In the genomic region with DNA sequence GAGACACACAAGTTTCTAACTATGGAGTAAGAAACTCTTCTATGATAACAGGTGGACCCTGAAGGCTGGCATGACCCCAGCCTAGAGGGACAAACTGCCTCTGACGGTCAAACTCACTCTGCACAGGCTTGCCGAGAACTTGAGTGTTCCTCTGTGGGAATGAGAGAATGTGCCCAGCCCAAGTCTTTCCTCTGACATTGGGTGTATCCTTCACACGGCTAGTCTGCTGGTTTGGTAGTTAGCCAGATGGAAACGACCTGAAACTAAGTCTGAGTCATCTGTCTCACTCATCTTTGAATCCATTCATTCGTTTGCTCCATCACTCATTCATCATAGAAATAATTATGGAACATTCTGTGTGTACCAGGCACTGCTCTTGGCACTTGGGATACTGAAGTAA, we compare ENCODE assay signal across 24 cellular contexts.
DNase-seq lines count a peak whose midpoint lies in the region; ATAC-seq, FAIRE-seq and TF ChIP-seq lines count a peak whose summit lies in the region.
"Had no signal": no experiment of that assay in that cellular context is flagged by ENCODE, and none has a peak within 500 bp of the region (broad histone marks: within the 10 kb centered on the region; RNA-seq: fewer than 3 reads in every experiment).

No MANE protein-coding gene starts in this region.

- H3K27ac Mint-ChIP-seq in astrocyte (ENCODE audit: unreplicated experiment), result no peak overlapping the region
- H3K27ac Mint-ChIP-seq in activated CD8-positive, alpha-beta T cell treated with anti-CD3 and anti-CD28 coated beads, Interleukin-2, amount 10 ng/mL, durations not matched to agents 7 days and 5 days, result no peak overlapping the region
- H3K27ac Mint-ChIP-seq: CD8-positive, alpha-beta memory T cell; H9; HFFc6 had no signal

- no peak for TF ChIP-seq CTCF in astrocyte (IDR thresholded peaks at IDR 0.05; ENCODE audit: insufficient read depth, low read depth, low read length)
- no peak for TF ChIP-seq CTCF in fibroblast of the aortic adventitia (IDR thresholded peaks at IDR 0.05; ENCODE audit: insufficient read depth, low read length)
- TF ChIP-seq CTCF in BE2C (IDR thresholded peaks at IDR 0.05; ENCODE audit: low read depth, low read length), result no peak

- peaks cover 10% of the 10 kb centered on the region for H3K4me1 Mint-ChIP-seq in astrocyte (ENCODE audit: low read depth, unreplicated experiment)
- H3K4me1 Mint-ChIP-seq in activated CD8-positive, alpha-beta T cell treated with anti-CD3 and anti-CD28 coated beads, Interleukin-2, amount 10 ng/mL, durations not matched to agents 7 days and 5 days (ENCODE audit: low read depth), result no peaks in the 10 kb centered on the region

- peaks cover 7% of the 10 kb centered on the region for H3K4me1 ChIP-seq in astrocyte (ENCODE audit: insufficient read depth, low read length)
- no peaks in the 10 kb centered on the region for H3K4me1 ChIP-seq in BE2C

- H3K27me3 ChIP-seq in astrocyte (ENCODE audit: insufficient read depth, low read length) (no peaks in the 10 kb centered on the region), BE2C (no peaks in the 10 kb centered on the region)

- no peak overlapping the region for H3K4me3 Mint-ChIP-seq in astrocyte (ENCODE audit: unreplicated experiment)
- H3K4me3 Mint-ChIP-seq in activated CD8-positive, alpha-beta T cell treated with anti-CD3 and anti-CD28 coated beads, Interleukin-2, amount 10 ng/mL, durations not matched to agents 7 days and 5 days, result no peak overlapping the region
- H3K4me3 Mint-ChIP-seq: CD8-positive, alpha-beta memory T cell; H9; HFFc6 had no signal

- H4K20me1 ChIP-seq in astrocyte (ENCODE audit: insufficient read depth, low read length), result no peaks in the 10 kb centered on the region

- H2AFZ ChIP-seq in astrocyte (ENCODE audit: low read depth, low read length), result no peak overlapping the region

- POLR2A ChIA-PET in activated CD8-positive, alpha-beta T cell treated with anti-CD3 and anti-CD28 coated beads, Interleukin-2, amount 10 ng/mL, durations not matched to agents 7 days and 5 days (lab: Charles Lee), result no interaction called here

- DNase-seq in EH (ENCODE audit: low read depth) (peak; percentile 9), astrocyte (ENCODE audit: low read depth) (peak; percentile 12), fibroblast of the aortic adventitia (ENCODE audit: low read depth) (peak; percentile 39), renal cortical epithelial cell (ENCODE audit: low read depth) (peak; percentile 19), BE2C (no peak), A172 (ENCODE audit: low spot score) (no peak)
- no peak for DNase-seq in activated CD8-positive, alpha-beta T cell treated with anti-CD3 and anti-CD28 coated beads, Interleukin-2, amount 10 ng/mL, durations not matched to agents 7 days and 5 days
- DNase-seq: AML-193; Calu3; CD8-positive, alpha-beta memory T cell; EL; GF-D8; H9; HFFc6; KG1; NCI-H1105 treated with DMSO at 0.1 percent for 48 hours; NCI-H2029 treated with DMSO at 0.1 percent for 48 hours; NCI-H226; NCI-H510A treated with DMSO at 0.1 percent for 48 hours; NCI-H748 treated with DMSO at 0.1 percent for 48 hours had no signal

- ATAC-seq in GM18520 (IDR thresholded peaks at IDR 0.05; ENCODE audit: unreplicated experiment), result no peak
- no peak for ATAC-seq in activated CD8-positive, alpha-beta T cell treated with anti-CD3 and anti-CD28 coated beads, Interleukin-2, amount 10 ng/mL, durations not matched to agents 7 days and 5 days

- no peak overlapping the region for H3K4me2 ChIP-seq in astrocyte (ENCODE audit: low read length)

- no peaks in the 10 kb centered on the region for H3K36me3 ChIP-seq in astrocyte (ENCODE audit: insufficient read depth, low read length)
- no peaks in the 10 kb centered on the region for H3K36me3 ChIP-seq in BE2C

- H3K9ac ChIP-seq in astrocyte (ENCODE audit: low read length), result no peak overlapping the region

- H3K4me3 ChIP-seq in astrocyte (ENCODE audit: insufficient read depth, low read depth, low read length), result no peak overlapping the region
- no peak overlapping the region for H3K4me3 ChIP-seq in fibroblast of the aortic adventitia (ENCODE audit: low read depth, low read length)
- H3K4me3 ChIP-seq in BE2C (ENCODE audit: low read depth, low read length), result no peak overlapping the region

- peaks cover 9% of the 10 kb centered on the region for H3K27me3 Mint-ChIP-seq in astrocyte (ENCODE audit: low read depth, unreplicated experiment)
- H3K27me3 Mint-ChIP-seq in activated CD8-positive, alpha-beta T cell treated with anti-CD3 and anti-CD28 coated beads, Interleukin-2, amount 10 ng/mL, durations not matched to agents 7 days and 5 days (ENCODE audit: low read depth), result peaks cover 5% of the 10 kb centered on the region

- CTCF ChIA-PET in activated CD8-positive, alpha-beta T cell treated with anti-CD3 and anti-CD28 coated beads, Interleukin-2, amount 10 ng/mL, durations not matched to agents 7 days and 5 days (lab: Charles Lee), result no interaction called here

- FAIRE-seq in astrocyte (lab: Jason Lieb, UNC), result no peak
- FAIRE-seq: RCC 7860 had no signal

- no peak overlapping the region for H3K27ac ChIP-seq in astrocyte (ENCODE audit: low read depth, low read length)
- H3K27ac ChIP-seq: C4-2B, HL-60 had no signal

- H3K9me3 ChIP-seq in astrocyte (ENCODE audit: insufficient read depth, low read depth, low read length) (no peaks in the 10 kb centered on the region), BE2C (no peaks in the 10 kb centered on the region)

- H3K9me3 Mint-ChIP-seq in astrocyte (ENCODE audit: unreplicated experiment), result no peaks in the 10 kb centered on the region
- no peaks in the 10 kb centered on the region for H3K9me3 Mint-ChIP-seq in activated CD8-positive, alpha-beta T cell treated with anti-CD3 and anti-CD28 coated beads, Interleukin-2, amount 10 ng/mL, durations not matched to agents 7 days and 5 days (ENCODE audit: insufficient read depth)
- H3K9me3 Mint-ChIP-seq: H9, HFFc6 had no signal

- H3K79me2 ChIP-seq in astrocyte (ENCODE audit: insufficient read depth, low read length), result no peaks in the 10 kb centered on the region

- H3K36me3 Mint-ChIP-seq in astrocyte (ENCODE audit: low read depth, unreplicated experiment), result peaks cover 2% of the 10 kb centered on the region
- H3K36me3 Mint-ChIP-seq in activated CD8-positive, alpha-beta T cell treated with anti-CD3 and anti-CD28 coated beads, Interleukin-2, amount 10 ng/mL, durations not matched to agents 7 days and 5 days (ENCODE audit: low read depth), result no peaks in the 10 kb centered on the region
- H3K36me3 Mint-ChIP-seq: CD8-positive, alpha-beta memory T cell had no signal

Comparison
In these comparisons a context has a peak if more than half of its experiments do, and no peak if none do; other contexts are left out.
1. DNase-seq: peak in EH (single experiment), astrocyte (single experiment), fibroblast of the aortic adventitia (single experiment) and renal cortical epithelial cell (single experiment); none in BE2C (single experiment), A172 (single experiment) and activated CD8-positive, alpha-beta T cell treated with anti-CD3 and anti-CD28 coated beads, Interleukin-2, amount 10 ng/mL, durations not matched to agents 7 days and 5 days (single experiment).